Comparison of ENCODE assay signal across 7 cellular contexts in the genomic region with DNA sequence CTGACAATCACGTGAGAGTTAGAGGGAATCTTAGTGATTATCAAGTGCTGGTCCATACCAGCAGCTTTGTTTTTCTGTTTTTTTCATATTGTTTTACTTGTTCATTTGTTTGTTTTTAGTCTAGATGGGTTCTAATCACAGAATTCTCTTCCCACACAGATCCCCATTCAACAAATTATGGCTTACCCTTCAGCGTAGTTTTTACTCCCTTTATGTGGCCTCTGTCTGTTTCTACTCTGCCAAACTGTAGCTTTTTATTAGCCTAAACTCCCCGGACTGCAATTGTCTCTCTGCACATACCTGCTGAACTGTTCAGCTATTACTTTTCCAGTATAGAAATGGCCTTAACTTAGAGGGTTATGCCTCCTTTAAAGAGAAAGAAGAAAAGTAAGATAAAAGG.
"Had no signal": no experiment of that assay in that cellular context is flagged by ENCODE, and none has a peak within 500 bp of the region (broad histone marks: within the 10 kb centered on the region; RNA-seq: fewer than 3 reads in every experiment).

No MANE protein-coding gene starts in this region.

- H3K9me3 Mint-ChIP-seq: GM23338, H9 had no signal

- DNase-seq: H9, HCEC 1CT, HFFc6, IMR-90, KG1 had no signal

- H3K27ac Mint-ChIP-seq: GM23338, H9, HFFc6 had no signal

- H3K4me3 ChIP-seq: GM23338, K562 had no signal

- ATAC-seq: GM23338, K562 had no signal

- H2AFZ ChIP-seq: GM23338 had no signal

- H3K4me3 Mint-ChIP-seq: GM23338, H9, HFFc6 had no signal

- H3K4me2 ChIP-seq: GM23338 had no signal
